Comparison of ENCODE assay signal across 4 cellular contexts in the genomic region with DNA sequence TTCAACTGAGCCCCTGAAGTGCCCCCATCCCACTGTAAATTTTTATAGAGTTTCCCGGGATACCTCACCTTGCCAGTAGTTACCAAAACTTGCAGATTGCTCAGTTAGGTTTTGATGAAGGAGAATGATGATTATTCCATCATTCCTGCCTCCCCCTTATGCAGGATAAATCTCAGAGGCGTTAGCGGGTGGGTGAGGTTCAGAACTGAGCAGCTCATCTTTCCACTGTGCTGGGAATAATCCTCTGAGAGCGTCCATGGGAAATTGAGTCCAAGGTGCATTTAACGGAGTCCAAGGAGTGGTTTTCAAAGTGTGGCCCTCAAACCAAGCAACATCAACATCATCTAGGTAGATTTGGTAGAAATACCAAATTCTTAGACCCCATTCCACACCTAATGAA. TPM values are rescaled to one million over a fixed set of nuclear protein-coding genes. Genes with fewer than 3 reads are reported as not detected.
"Had no signal": no experiment of that assay in that cellular context is flagged by ENCODE, and none has a peak within 500 bp of the region (broad histone marks: within the 10 kb centered on the region; RNA-seq: fewer than 3 reads in every experiment).

No MANE protein-coding gene starts in this region.

- DNase-seq: GDM1, GF-D8 had no signal

- ATAC-seq: GM12878 had no signal

RNA-seq across cellular contexts. Expression of a gene that starts 18.7 kb away (rescaled TPM):
- total RNA-seq: G401, GM12878 had no signal
